In genomic region chr19:2270572-2271515, GRCh38 we compare ENCODE assay signal across 8 cellular contexts. TPM values are rescaled to one million over a fixed set of nuclear protein-coding genes. Genes with fewer than 3 reads are reported as not detected.
DNase-seq lines count a peak whose midpoint lies in the region; ATAC-seq and TF ChIP-seq lines count a peak whose summit lies in the region.

No MANE protein-coding gene starts in this region.

- DNase-seq in EH (ENCODE audit: low read depth) (peak; percentile 87), M059J (ENCODE audit: low read depth) (peak; percentile 73), cardiac fibroblast (ENCODE audit: low read depth in 2 of 2) (peak; percentile 90 to 93), inferior parietal cortex (ENCODE audit: extremely low spot score) (peak; percentile 39)

- H3K4me3 ChIP-seq in cardiac fibroblast (replicated peaks in 1 of 2; ENCODE audit: low read depth in 2 of 2, low read length in 2 of 2) (peak overlapping the region; percentile 99), skeletal muscle tissue (ENCODE audit: low read length in 3 of 3) (peak overlapping the region; percentile 86 to 98 (median 97))

- peak; percentile 28 to 37 for ATAC-seq in activated CD4-positive, CD25-positive, alpha-beta regulatory T cell treated with anti-CD3 and anti-CD28 coated beads, Interleukin-2, amount 50 U/mL, for 24 hours
- ATAC-seq in GM21717 (IDR thresholded peaks at IDR 0.05; ENCODE audit: unreplicated experiment) (no peak), HG03439 (IDR thresholded peaks at IDR 0.05; ENCODE audit: unreplicated experiment) (no peak)

- peak overlapping the region; percentile 95 to 98 (median 97) for H3K9ac ChIP-seq in skeletal muscle tissue (ENCODE audit: low read depth in 1 of 3, low read length in 3 of 3)

- no peak for TF ChIP-seq CTCF in cardiac fibroblast (IDR thresholded peaks at IDR 0.05; ENCODE audit: low read depth, low read length)

- H3K9me3 ChIP-seq in skeletal muscle tissue (ENCODE audit: control insufficient read depth in 3 of 3, low read length in 3 of 3) = no peaks in the 10 kb centered on the region

- H3K36me3 ChIP-seq in skeletal muscle tissue (ENCODE audit: control insufficient read depth in 3 of 3, insufficient read depth in 3 of 3, low read length in 3 of 3) = peaks cover 4 to 13% (median 13%) of the 10 kb centered on the region in 3 donors

- no peaks in the 10 kb centered on the region for H3K27me3 ChIP-seq in skeletal muscle tissue (ENCODE audit: control insufficient read depth in 3 of 3, insufficient read depth in 3 of 3, low read length in 3 of 3)

- peak overlapping the region; percentile 98 for H3K27ac ChIP-seq in skeletal muscle tissue (ENCODE audit: low read depth, low read length)

- peaks cover 43 to 61% (median 46%) of the 10 kb centered on the region in 3 donors for H3K4me1 ChIP-seq in skeletal muscle tissue (ENCODE audit: control insufficient read depth in 3 of 3, insufficient read depth in 3 of 3, low read length in 3 of 3)

RNA-seq across cellular contexts. Expression of gene PEAK3, which starts 11.1 kb away (rescaled TPM):
- not detected in 2 replicates for total RNA-seq in M059J (2014; rRNA removed; shearing (Covaris generic))
- not detected for total RNA-seq in skeletal muscle tissue

RNA-seq across cellular contexts. Expression of gene JSRP1, which starts 14.6 kb away (rescaled TPM):
- not detected in 2 replicates for total RNA-seq in M059J (2014; rRNA removed; shearing (Covaris generic))
- total RNA-seq in skeletal muscle tissue = 79.3 TPM

RNA-seq across cellular contexts. Expression of gene AMH, which starts 21.7 kb away (rescaled TPM):
- total RNA-seq in M059J (2014; rRNA removed; shearing (Covaris generic)) = 1.5 and 2.9 TPM in 2 replicates
- total RNA-seq in skeletal muscle tissue = 0.52 TPM

RNA-seq across cellular contexts. Expression of gene SF3A2, which starts 34.2 kb away (rescaled TPM):
- total RNA-seq in M059J (2014; rRNA removed; shearing (Covaris generic)) = 36.9 and 44.0 TPM in 2 replicates
- total RNA-seq in skeletal muscle tissue = 37.6 TPM

RNA-seq across cellular contexts. Expression of gene PLEKHJ1, which starts 34.7 kb away (rescaled TPM):
- total RNA-seq in M059J (2014; rRNA removed; shearing (Covaris generic)) = 75.4 and 79.5 TPM in 2 replicates
- total RNA-seq in skeletal muscle tissue = 63.2 TPM

Comparison
In these comparisons a context has a peak if more than half of its experiments do, and no peak if none do; other contexts are left out.
1. DNase-seq: peak in every context shown above with its lines; median percentile 92 in cardiac fibroblast; 87 in EH; 73 in M059J; 39 in inferior parietal cortex.
2. ATAC-seq: peak in activated CD4-positive, CD25-positive, alpha-beta regulatory T cell treated with anti-CD3 and anti-CD28 coated beads, Interleukin-2, amount 50 U/mL, for 24 hours (2 of 2); none in GM21717 (single experiment) and HG03439 (single experiment).
3. RNA of gene JSRP1, which starts 14.6 kb away (total RNA-seq): 79.3 TPM in skeletal muscle tissue (single experiment); not detected in M059J; every median in the first group is over 10 times any median in the second.